ENCODE assay signal across 10 cellular contexts in the genomic region with DNA sequence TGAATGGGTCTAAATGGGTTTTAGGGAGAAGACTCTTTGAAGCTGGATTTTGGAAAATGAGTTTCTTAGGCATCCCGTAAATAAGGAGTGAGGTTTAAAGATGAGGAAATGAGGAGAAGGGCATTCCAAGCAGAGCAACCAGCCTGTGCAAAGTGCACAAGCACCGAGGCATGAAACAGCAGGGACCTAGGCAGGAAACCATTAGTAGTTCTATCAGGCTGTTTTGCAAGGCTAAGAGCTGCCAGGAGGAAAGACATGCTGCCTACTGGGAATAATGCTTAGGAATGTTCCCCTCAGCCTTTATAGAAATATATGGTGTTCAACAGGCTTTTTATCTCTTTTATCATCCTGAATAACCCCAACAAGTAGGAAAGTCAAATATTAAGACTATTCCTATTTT.
DNase-seq lines count a peak whose midpoint lies in the region; ATAC-seq, FAIRE-seq and TF ChIP-seq lines count a peak whose summit lies in the region.
"Had no signal": no experiment of that assay in that cellular context is flagged by ENCODE, and none has a peak within 500 bp of the region (broad histone marks: within the 10 kb centered on the region; RNA-seq: fewer than 3 reads in every experiment).

No MANE protein-coding gene starts in this region.

- intact Hi-C loops in heart right ventricle (cut with DNase I): loop anchor here in 9 of 10 donors (2.0 to 10.0 kb wide), 15 partner anchors 82 to 553 kb away; a partner anchor contains a TSS
- intact Hi-C loops in left ventricle myocardium superior (cut with micrococcal nuclease): loop anchor here (10.0 kb wide), 1 partner anchor 359 kb away; a partner anchor contains a TSS
- intact Hi-C loops in tibial artery (cut with DNase I; ENCODE audit: low total_unique reads): no loop called here

- peaks cover 5 to 67% (median 56%) of the 10 kb centered on the region in 9 donors for H3K4me1 ChIP-seq in heart right ventricle
- H3K4me1 ChIP-seq in adipocyte (ENCODE audit: control insufficient read depth, insufficient read depth, low read length): peaks cover 65% of the 10 kb centered on the region
- H3K4me1 ChIP-seq in tibial artery: peaks cover 0 to 26% (median 19%) of the 10 kb centered on the region in 4 donors

- no peak for FAIRE-seq in frontal cortex (lab: Jason Lieb, UNC)

- DNase-seq in heart right ventricle: no peak
- DNase-seq in left ventricle myocardium superior: no peak
- peak; percentile 54 for DNase-seq in adipocyte (ENCODE audit: low read depth)
- DNase-seq in kidney epithelial cell (ENCODE audit: low read depth): peak; percentile 51
- DNase-seq in tibial artery: no peak
- no peak for DNase-seq in frontal cortex (ENCODE audit: low spot score in 2 of 2)
- no peak for DNase-seq in cerebellar cortex (ENCODE audit: low spot score)
- DNase-seq: DND-41, RPMI8226 had no signal

- H3K9ac ChIP-seq in adipocyte (ENCODE audit: low read length): peak overlapping the region; percentile 82

- H3K36me3 ChIP-seq in heart right ventricle (no peaks in the 10 kb centered on the region), adipocyte (ENCODE audit: control insufficient read depth, insufficient read depth, low read length, severe bottlenecking) (no peaks in the 10 kb centered on the region), kidney epithelial cell (ENCODE audit: control insufficient read depth, insufficient read depth, low read length) (no peaks in the 10 kb centered on the region), tibial artery (no peaks in the 10 kb centered on the region)

- H3K9me3 ChIP-seq in heart right ventricle (no peaks in the 10 kb centered on the region), adipocyte (ENCODE audit: control insufficient read depth, low read length) (no peaks in the 10 kb centered on the region), tibial artery (no peaks in the 10 kb centered on the region)

- ATAC-seq in heart right ventricle (no peak), left ventricle myocardium superior (no peak), GM21447 (IDR thresholded peaks at IDR 0.05; ENCODE audit: unreplicated experiment) (no peak)

- WGBS in heart right ventricle, 2 donors: 51 to 57% methylated on average over 2 of the region's 2 CpGs

- H3K4me3 ChIP-seq in heart right ventricle (no peak overlapping the region), adipocyte (ENCODE audit: low read length) (peak overlapping the region; percentile 10), kidney epithelial cell (ENCODE audit: low read depth, low read length) (no peak overlapping the region), tibial artery (no peak overlapping the region)

- H3K27me3 ChIP-seq in heart right ventricle (no peaks in the 10 kb centered on the region), adipocyte (replicated peaks; ENCODE audit: control insufficient read depth, insufficient read depth, low read length) (no peaks in the 10 kb centered on the region), kidney epithelial cell (ENCODE audit: control insufficient read depth, insufficient read depth, low read length) (no peaks in the 10 kb centered on the region), tibial artery (no peaks in the 10 kb centered on the region)

- no peak for TF ChIP-seq CTCF in heart right ventricle (IDR thresholded peaks at IDR 0.05)
- no peak for TF ChIP-seq CTCF in kidney epithelial cell (IDR thresholded peaks at IDR 0.05; ENCODE audit: insufficient read depth, low read length, poor library complexity, severe bottlenecking)
- no peak for TF ChIP-seq CTCF in tibial artery (IDR thresholded peaks at IDR 0.05)

- H3K27ac ChIP-seq in heart right ventricle: peak overlapping the region in 7 of 10 donors; percentile 35 to 84 (median 82)
- H3K27ac ChIP-seq in tibial artery: peak overlapping the region; percentile 44

Comparison
In these comparisons a context has a peak if more than half of its experiments do, and no peak if none do; other contexts are left out.
1. DNase-seq: peak in adipocyte (single experiment) and kidney epithelial cell (single experiment); none in heart right ventricle (0 of 2), left ventricle myocardium superior (single experiment), tibial artery (0 of 2), frontal cortex (0 of 2) and cerebellar cortex (single experiment).